21 cellular contexts compared by ENCODE assay signal in genomic region chr14:68596211-68596610, GRCh38.
"Had no signal": no experiment of that assay in that cellular context is flagged by ENCODE, and none has a peak within 500 bp of the region (broad histone marks: within the 10 kb centered on the region; RNA-seq: fewer than 3 reads in every experiment).

No MANE protein-coding gene starts in this region.

- FAIRE-seq: small intestine had no signal

- H3K4me3 Mint-ChIP-seq: activated CD8-positive, alpha-beta T cell treated with anti-CD3 and anti-CD28 coated beads for 36 hours; central memory CD8-positive, alpha-beta T cell; memory B cell; natural killer cell; stimulated activated naive CD8-positive, alpha-beta T cell treated with anti-CD3 and anti-CD28 coated beads, Interleukin-15, amount 100 ng/mL, for 72 hours; T-cell had no signal

- H3K36me3 Mint-ChIP-seq: memory B cell, natural killer cell, T-cell had no signal

- H3K9me3 Mint-ChIP-seq: activated CD8-positive, alpha-beta T cell treated with anti-CD3 and anti-CD28 coated beads for 36 hours; activated T-helper 2 cell treated with anti-CD3 and anti-CD28 coated beads, Interferon-gamma antibody, Interleukin-2, Interleukin-4, amounts not matched to agents 10 μg/mL and 5 μg/mL and 100 μg/mL, durations not matched to agents 14 hours and 24 hours and 36 hours; central memory CD8-positive, alpha-beta T cell; memory B cell; natural killer cell; T-cell had no signal

- H3K4me3 ChIP-seq: gastroesophageal sphincter, heart left ventricle, upper lobe of left lung had no signal

- ATAC-seq: activated CD8-positive, alpha-beta T cell treated with anti-CD3 and anti-CD28 coated beads for 36 hours; gastroesophageal sphincter; heart left ventricle; natural killer cell; SK-N-SH treated with all-trans-retinoic acid at 6 μM for 48 hours; stimulated activated naive CD8-positive, alpha-beta T cell treated with anti-CD3 and anti-CD28 coated beads, Interleukin-15, amount 100 ng/mL, for 72 hours; T-cell had no signal

- DNase-seq: activated CD4-positive, alpha-beta T cell treated with anti-CD3 and anti-CD28 coated beads for 48 hours; activated CD4-positive, CD25-positive, alpha-beta regulatory T cell; activated CD8-positive, alpha-beta T cell treated with anti-CD3 and anti-CD28 coated beads for 36 hours; activated naive CD4-positive, alpha-beta T cell treated with Interleukin-2 at 50 U/mL for 16 hours; activated T-cell treated with anti-CD3 and anti-CD28 coated beads, Interleukin-2, amount 50 U/mL, for 1 hour; anterior cingulate cortex; cortex of kidney; effector CD4-positive, alpha-beta T cell; heart left ventricle; natural killer cell; nucleus accumbens; small intestine; stimulated activated CD4-positive, alpha-beta T cell treated with anti-CD3 and anti-CD28 coated beads, Interleukin-4, amount 100 ng/mL, for 1 hour; stimulated activated naive CD8-positive, alpha-beta T cell treated with anti-CD3 and anti-CD28 coated beads, Interleukin-15, amount 100 ng/mL, for 72 hours; T-cell; upper lobe of left lung had no signal

- H3K27me3 Mint-ChIP-seq: activated CD8-positive, alpha-beta T cell treated with anti-CD3 and anti-CD28 coated beads for 36 hours; central memory CD8-positive, alpha-beta T cell; memory B cell; stimulated activated naive CD8-positive, alpha-beta T cell treated with anti-CD3 and anti-CD28 coated beads, Interleukin-15, amount 100 ng/mL, for 72 hours; T-cell had no signal

- H3K27me3 ChIP-seq: gastroesophageal sphincter, heart left ventricle, upper lobe of left lung had no signal

- H3K9me3 ChIP-seq: gastroesophageal sphincter, heart left ventricle, upper lobe of left lung had no signal

- H3K27ac ChIP-seq: upper lobe of left lung had no signal

- H3K27ac Mint-ChIP-seq: activated CD8-positive, alpha-beta T cell treated with anti-CD3 and anti-CD28 coated beads for 36 hours; activated T-helper 2 cell treated with anti-CD3 and anti-CD28 coated beads, Interferon-gamma antibody, Interleukin-2, Interleukin-4, amounts not matched to agents 10 μg/mL and 5 μg/mL and 100 μg/mL, durations not matched to agents 14 hours and 24 hours and 36 hours; memory B cell; natural killer cell; stimulated activated naive CD8-positive, alpha-beta T cell treated with anti-CD3 and anti-CD28 coated beads, Interleukin-15, amount 100 ng/mL, for 72 hours; T-cell had no signal

- H3K36me3 ChIP-seq: gastroesophageal sphincter, heart left ventricle, upper lobe of left lung had no signal
